Comparison of ENCODE assay signal across 9 cellular contexts in genomic region chr10:96288151-96288621, GRCh38. TPM values are rescaled to one million over a fixed set of nuclear protein-coding genes. Genes with fewer than 3 reads are reported as not detected.
A peak's percentile ranks its signal among the peaks of the same experiment; 100 is the strongest.
DNase-seq lines count a peak whose midpoint lies in the region; ATAC-seq lines count a peak whose summit lies in the region.
"Had no signal": no experiment of that assay in that cellular context is flagged by ENCODE, and none has a peak within 500 bp of the region (broad histone marks: within the 10 kb centered on the region; RNA-seq: fewer than 3 reads in every experiment).

No MANE protein-coding gene starts in this region.

- no peaks in the 10 kb centered on the region for H3K36me3 ChIP-seq in aorta (ENCODE audit: control insufficient read depth in 1 of 2, insufficient read depth in 2 of 2, low read length in 1 of 2)
- no peaks in the 10 kb centered on the region for H3K36me3 ChIP-seq in MG63

- POLR2A ChIA-PET in activated CD8-positive, alpha-beta T cell treated with anti-CD3 and anti-CD28 coated beads, Interleukin-2, amount 10 ng/mL, durations not matched to agents 7 days and 5 days (lab: Charles Lee) = interaction anchor here (1.5 kb wide), 1 partner anchor 158 kb away, joined by 5 read pairs; the partner anchor contains the start of gene ZNF518A

- no peak overlapping the region for H3K4me3 Mint-ChIP-seq in activated naive CD4-positive, alpha-beta T cell treated with anti-CD3 and anti-CD28 coated beads, Interleukin-2, amount 10 ng/mL, durations not matched to agents 7 days and 5 days
- H3K4me3 Mint-ChIP-seq in activated CD8-positive, alpha-beta T cell treated with anti-CD3 and anti-CD28 coated beads, Interleukin-2, amount 10 ng/mL, durations not matched to agents 7 days and 5 days = peak overlapping the region; percentile 20

- H3K9me3 ChIP-seq in aorta (ENCODE audit: control insufficient read depth, low read length) (no peaks in the 10 kb centered on the region), MG63 (no peaks in the 10 kb centered on the region)

- H3K27ac ChIP-seq in aorta (ENCODE audit: low read depth in 1 of 2, low read length in 2 of 2) = peak overlapping the region; percentile 19 to 22

- H3K36me3 Mint-ChIP-seq in activated naive CD4-positive, alpha-beta T cell treated with anti-CD3 and anti-CD28 coated beads, Interleukin-2, amount 50 U/mL, for 72 hours = no peaks in the 10 kb centered on the region
- H3K36me3 Mint-ChIP-seq in activated naive CD4-positive, alpha-beta T cell treated with anti-CD3 and anti-CD28 coated beads, Interleukin-2, amount 10 ng/mL, durations not matched to agents 7 days and 5 days = no peaks in the 10 kb centered on the region
- H3K36me3 Mint-ChIP-seq in activated CD8-positive, alpha-beta T cell treated with anti-CD3 and anti-CD28 coated beads, Interleukin-2, amount 10 ng/mL, durations not matched to agents 7 days and 5 days (ENCODE audit: low read depth) = no peaks in the 10 kb centered on the region

- H3K27me3 Mint-ChIP-seq in activated naive CD4-positive, alpha-beta T cell treated with anti-CD3 and anti-CD28 coated beads, Interleukin-2, amount 10 ng/mL, durations not matched to agents 7 days and 5 days = no peaks in the 10 kb centered on the region
- peaks cover 3% of the 10 kb centered on the region for H3K27me3 Mint-ChIP-seq in activated CD8-positive, alpha-beta T cell treated with anti-CD3 and anti-CD28 coated beads, Interleukin-2, amount 10 ng/mL, durations not matched to agents 7 days and 5 days (ENCODE audit: low read depth)

- no peak overlapping the region for H3K27ac Mint-ChIP-seq in activated naive CD4-positive, alpha-beta T cell treated with anti-CD3 and anti-CD28 coated beads, Interleukin-2, amount 50 U/mL, for 72 hours
- H3K27ac Mint-ChIP-seq in activated naive CD4-positive, alpha-beta T cell treated with anti-CD3 and anti-CD28 coated beads, Interleukin-2, amount 10 ng/mL, durations not matched to agents 7 days and 5 days = no peak overlapping the region
- H3K27ac Mint-ChIP-seq in activated CD8-positive, alpha-beta T cell treated with anti-CD3 and anti-CD28 coated beads, Interleukin-2, amount 10 ng/mL, durations not matched to agents 7 days and 5 days = peak overlapping the region; percentile 59

- no peak for DNase-seq in activated naive CD4-positive, alpha-beta T cell treated with anti-CD3 and anti-CD28 coated beads, Interleukin-2, amount 50 U/mL, for 72 hours (ENCODE audit: low spot score in 2 of 2)
- DNase-seq in activated naive CD4-positive, alpha-beta T cell treated with anti-CD3 and anti-CD28 coated beads, Interleukin-2, amount 10 ng/mL, durations not matched to agents 7 days and 5 days = no peak
- DNase-seq in activated CD8-positive, alpha-beta T cell treated with anti-CD3 and anti-CD28 coated beads, Interleukin-2, amount 10 ng/mL, durations not matched to agents 7 days and 5 days = no peak
- no peak for DNase-seq in aorta
- no peak for DNase-seq in stimulated activated CD4-positive, alpha-beta T cell treated with anti-CD3 and anti-CD28 coated beads, Interleukin-4, amount 100 ng/mL, for 24 hours
- no peak for DNase-seq in stimulated activated CD4-positive, alpha-beta T cell treated with anti-CD3 and anti-CD28 coated beads, Interleukin-1b, Interleukin-23, amount 100 ng/mL, for 48 hours
- DNase-seq in MG63 = no peak

- H3K4me1 Mint-ChIP-seq in activated naive CD4-positive, alpha-beta T cell treated with anti-CD3 and anti-CD28 coated beads, Interleukin-2, amount 10 ng/mL, durations not matched to agents 7 days and 5 days = peaks cover 16% of the 10 kb centered on the region
- H3K4me1 Mint-ChIP-seq in activated CD8-positive, alpha-beta T cell treated with anti-CD3 and anti-CD28 coated beads, Interleukin-2, amount 10 ng/mL, durations not matched to agents 7 days and 5 days (ENCODE audit: low read depth) = peaks cover 14% of the 10 kb centered on the region

- CTCF ChIA-PET in activated naive CD4-positive, alpha-beta T cell treated with anti-CD3 and anti-CD28 coated beads, Interleukin-2, amount 10 ng/mL, durations not matched to agents 7 days and 5 days (lab: Charles Lee) = interaction anchor here (0.6 to 2.2 kb wide), 4 partner anchors 58 to 595 kb away, joined by 3 to 13 read pairs (median 4); partner anchors contain the start of gene TCTN3
- CTCF ChIA-PET in activated CD8-positive, alpha-beta T cell treated with anti-CD3 and anti-CD28 coated beads, Interleukin-2, amount 10 ng/mL, durations not matched to agents 7 days and 5 days (lab: Charles Lee) = interaction anchor here (1.2 to 2.9 kb wide), 4 partner anchors 11 to 271 kb away, joined by 3 to 22 read pairs (median 12); no protein-coding TSS in a partner anchor

- ATAC-seq in activated naive CD4-positive, alpha-beta T cell treated with anti-CD3 and anti-CD28 coated beads, Interleukin-2, amount 50 U/mL, for 72 hours = peak; percentile 44 to 67
- ATAC-seq in HG02970 (IDR thresholded peaks at IDR 0.05; ENCODE audit: low FRiP score, unreplicated experiment) (peak; percentile 53), aorta (ENCODE audit: low FRiP score) (no peak)
- no peak for ATAC-seq in activated CD8-positive, alpha-beta T cell treated with anti-CD3 and anti-CD28 coated beads, Interleukin-2, amount 10 ng/mL, durations not matched to agents 7 days and 5 days

- H3K9me3 Mint-ChIP-seq in activated naive CD4-positive, alpha-beta T cell treated with anti-CD3 and anti-CD28 coated beads, Interleukin-2, amount 50 U/mL, for 72 hours = no peaks in the 10 kb centered on the region
- no peaks in the 10 kb centered on the region for H3K9me3 Mint-ChIP-seq in activated naive CD4-positive, alpha-beta T cell treated with anti-CD3 and anti-CD28 coated beads, Interleukin-2, amount 10 ng/mL, durations not matched to agents 7 days and 5 days
- no peaks in the 10 kb centered on the region for H3K9me3 Mint-ChIP-seq in activated CD8-positive, alpha-beta T cell treated with anti-CD3 and anti-CD28 coated beads, Interleukin-2, amount 10 ng/mL, durations not matched to agents 7 days and 5 days (ENCODE audit: insufficient read depth)

- WGBS in aorta, 2 donors = 26 to 34% methylated on average over 5 of the region's 5 CpGs

- H3K27me3 ChIP-seq in aorta (ENCODE audit: control insufficient read depth in 1 of 2, insufficient read depth in 2 of 2, low read length in 1 of 2) (no peaks in the 10 kb centered on the region), MG63 (no peaks in the 10 kb centered on the region)

- no peak overlapping the region for H3K4me3 ChIP-seq in aorta (ENCODE audit: low read length in 2 of 2)
- no peak overlapping the region for H3K4me3 ChIP-seq in MG63

- H3K4me1 ChIP-seq in aorta (ENCODE audit: control insufficient read depth in 1 of 2, insufficient read depth in 2 of 2, low read length in 2 of 2) = peaks cover 0 to 3% of the 10 kb centered on the region in 2 donors

- intact Hi-C loops in aorta (cut with DNase I) = no loop called here

RNA-seq across cellular contexts. Expression of gene DNTT, which starts 16.0 kb away (rescaled TPM):
- total RNA-seq in activated naive CD4-positive, alpha-beta T cell treated with anti-CD3 and anti-CD28 coated beads, Interleukin-2, amount 50 U/mL, for 72 hours = under 1 TPM in 1 of 2 donors, not detected in 1; 0.18 TPM
- total RNA-seq in activated CD8-positive, alpha-beta T cell treated with anti-CD3 and anti-CD28 coated beads, Interleukin-2, amount 10 ng/mL, durations not matched to agents 7 days and 5 days = not detected
- not detected for total RNA-seq in aorta
- not detected for polyA plus RNA-seq in aorta
- total RNA-seq in MG63 (2014; rRNA removed; shearing (Covaris generic); ENCODE audit: low replicate concordance) = not detected in 2 replicates
- polyA plus RNA-seq: esophagus had no signal

RNA-seq across cellular contexts. Expression of gene BLNK, which starts 16.8 kb away (rescaled TPM):
- total RNA-seq in activated naive CD4-positive, alpha-beta T cell treated with anti-CD3 and anti-CD28 coated beads, Interleukin-2, amount 50 U/mL, for 72 hours = not detected
- not detected for total RNA-seq in activated CD8-positive, alpha-beta T cell treated with anti-CD3 and anti-CD28 coated beads, Interleukin-2, amount 10 ng/mL, durations not matched to agents 7 days and 5 days
- total RNA-seq in aorta = 10 to 100 TPM in 1 of 2 donors, 1 to 10 TPM in 1; 4.1 to 20.2 TPM
- polyA plus RNA-seq in aorta = 10 to 100 TPM in 1 of 2 donors, under 1 TPM in 1; 0.72 to 12.5 TPM
- total RNA-seq in MG63 (2014; rRNA removed; shearing (Covaris generic); ENCODE audit: low replicate concordance) = not detected in 2 replicates

Comparison
In these comparisons a context has a peak if more than half of its experiments do, and no peak if none do; other contexts are left out.
1. ATAC-seq: peak in activated naive CD4-positive, alpha-beta T cell treated with anti-CD3 and anti-CD28 coated beads, Interleukin-2, amount 50 U/mL, for 72 hours (2 of 2) and HG02970 (single experiment); none in activated CD8-positive, alpha-beta T cell treated with anti-CD3 and anti-CD28 coated beads, Interleukin-2, amount 10 ng/mL, durations not matched to agents 7 days and 5 days (single experiment) and aorta (single experiment).